In genomic region chr7:31688990-31689389, GRCh38 we compare ENCODE assay signal across 1 cellular context.
TF ChIP-seq lines count a peak whose summit lies in the region.

No MANE protein-coding gene starts in this region.

TF ChIP-seq in WTC11, 78 proteins besides CTCF, POLR2A, EP300 and RAD21 (continued from another document):
- TF ChIP-seq, protein P1, sequence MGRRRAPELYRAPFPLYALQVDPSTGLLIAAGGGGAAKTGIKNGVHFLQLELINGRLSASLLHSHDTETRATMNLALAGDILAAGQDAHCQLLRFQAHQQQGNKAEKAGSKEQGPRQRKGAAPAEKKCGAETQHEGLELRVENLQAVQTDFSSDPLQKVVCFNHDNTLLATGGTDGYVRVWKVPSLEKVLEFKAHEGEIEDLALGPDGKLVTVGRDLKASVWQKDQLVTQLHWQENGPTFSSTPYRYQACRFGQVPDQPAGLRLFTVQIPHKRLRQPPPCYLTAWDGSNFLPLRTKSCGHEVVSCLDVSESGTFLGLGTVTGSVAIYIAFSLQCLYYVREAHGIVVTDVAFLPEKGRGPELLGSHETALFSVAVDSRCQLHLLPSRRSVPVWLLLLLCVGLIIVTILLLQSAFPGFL (CRISPR knock-in tag; IDR thresholded peaks at IDR 0.05; ENCODE audit: borderline replicate concordance), result no peak
- TF ChIP-seq, protein P2, sequence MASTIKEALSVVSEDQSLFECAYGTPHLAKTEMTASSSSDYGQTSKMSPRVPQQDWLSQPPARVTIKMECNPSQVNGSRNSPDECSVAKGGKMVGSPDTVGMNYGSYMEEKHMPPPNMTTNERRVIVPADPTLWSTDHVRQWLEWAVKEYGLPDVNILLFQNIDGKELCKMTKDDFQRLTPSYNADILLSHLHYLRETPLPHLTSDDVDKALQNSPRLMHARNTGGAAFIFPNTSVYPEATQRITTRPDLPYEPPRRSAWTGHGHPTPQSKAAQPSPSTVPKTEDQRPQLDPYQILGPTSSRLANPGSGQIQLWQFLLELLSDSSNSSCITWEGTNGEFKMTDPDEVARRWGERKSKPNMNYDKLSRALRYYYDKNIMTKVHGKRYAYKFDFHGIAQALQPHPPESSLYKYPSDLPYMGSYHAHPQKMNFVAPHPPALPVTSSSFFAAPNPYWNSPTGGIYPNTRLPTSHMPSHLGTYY (CRISPR knock-in tag; IDR thresholded peaks at IDR 0.05), result no peak
- TF ChIP-seq RELA (CRISPR knock-in tag; IDR thresholded peaks at IDR 0.05; ENCODE audit: borderline replicate concordance), result no peak
- TF ChIP-seq, protein P3, sequence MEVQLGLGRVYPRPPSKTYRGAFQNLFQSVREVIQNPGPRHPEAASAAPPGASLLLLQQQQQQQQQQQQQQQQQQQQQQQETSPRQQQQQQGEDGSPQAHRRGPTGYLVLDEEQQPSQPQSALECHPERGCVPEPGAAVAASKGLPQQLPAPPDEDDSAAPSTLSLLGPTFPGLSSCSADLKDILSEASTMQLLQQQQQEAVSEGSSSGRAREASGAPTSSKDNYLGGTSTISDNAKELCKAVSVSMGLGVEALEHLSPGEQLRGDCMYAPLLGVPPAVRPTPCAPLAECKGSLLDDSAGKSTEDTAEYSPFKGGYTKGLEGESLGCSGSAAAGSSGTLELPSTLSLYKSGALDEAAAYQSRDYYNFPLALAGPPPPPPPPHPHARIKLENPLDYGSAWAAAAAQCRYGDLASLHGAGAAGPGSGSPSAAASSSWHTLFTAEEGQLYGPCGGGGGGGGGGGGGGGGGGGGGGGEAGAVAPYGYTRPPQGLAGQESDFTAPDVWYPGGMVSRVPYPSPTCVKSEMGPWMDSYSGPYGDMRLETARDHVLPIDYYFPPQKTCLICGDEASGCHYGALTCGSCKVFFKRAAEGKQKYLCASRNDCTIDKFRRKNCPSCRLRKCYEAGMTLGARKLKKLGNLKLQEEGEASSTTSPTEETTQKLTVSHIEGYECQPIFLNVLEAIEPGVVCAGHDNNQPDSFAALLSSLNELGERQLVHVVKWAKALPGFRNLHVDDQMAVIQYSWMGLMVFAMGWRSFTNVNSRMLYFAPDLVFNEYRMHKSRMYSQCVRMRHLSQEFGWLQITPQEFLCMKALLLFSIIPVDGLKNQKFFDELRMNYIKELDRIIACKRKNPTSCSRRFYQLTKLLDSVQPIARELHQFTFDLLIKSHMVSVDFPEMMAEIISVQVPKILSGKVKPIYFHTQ (CRISPR knock-in tag; IDR thresholded peaks at IDR 0.05), result no peak
- TF ChIP-seq, protein P4, sequence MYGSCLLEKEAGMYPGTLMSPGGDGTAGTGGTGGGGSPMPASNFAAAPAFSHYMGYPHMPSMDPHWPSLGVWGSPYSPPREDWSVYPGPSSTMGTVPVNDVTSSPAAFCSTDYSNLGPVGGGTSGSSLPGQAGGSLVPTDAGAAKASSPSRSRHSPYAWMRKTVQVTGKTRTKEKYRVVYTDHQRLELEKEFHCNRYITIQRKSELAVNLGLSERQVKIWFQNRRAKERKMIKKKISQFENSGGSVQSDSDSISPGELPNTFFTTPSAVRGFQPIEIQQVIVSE (CRISPR knock-in tag; IDR thresholded peaks at IDR 0.05; ENCODE audit: borderline replicate concordance), result no peak
